9 cellular contexts compared by ENCODE assay signal in genomic region chr4:174828845-174829701, GRCh38. TPM values are rescaled to one million over a fixed set of nuclear protein-coding genes. Genes with fewer than 3 reads are reported as not detected.
DNase-seq lines count a peak whose midpoint lies in the region; ATAC-seq and TF ChIP-seq lines count a peak whose summit lies in the region.
"Had no signal": no experiment of that assay in that cellular context is flagged by ENCODE, and none has a peak within 500 bp of the region (broad histone marks: within the 10 kb centered on the region; RNA-seq: fewer than 3 reads in every experiment).

GLRA3 (minus strand) TSS chr4:174829247; CDS start chr4:174828811, 436 bp downstream.

- H3K27ac ChIP-seq in mammary epithelial cell (ENCODE audit: insufficient read depth, low read depth, low read length) (no peak within 1 kb of the TSS), thoracic aorta (no peak within 1 kb of the TSS)

- no TSS peak for BruUV-seq in mammary epithelial cell (replicated peaks; lab: Mats Ljungman, UMichigan)

- H3K27me3 ChIP-seq in NT2/D1 (ENCODE audit: insufficient read depth, insufficient read length) (no peaks in the 10 kb centered on the region), mammary epithelial cell (ENCODE audit: insufficient read depth, low read length) (no peaks in the 10 kb centered on the region), thoracic aorta (replicated peaks; ENCODE audit: insufficient read depth) (no peaks in the 10 kb centered on the region)

- in situ Hi-C loops in mammary epithelial cell (cut with MboI; ENCODE audit: low sequenced_read_pairs in 2 of 2), result no loop called here

- H3K4me3 ChIP-seq in NT2/D1 (ENCODE audit: insufficient read length, low read depth), result peak within 1 kb of the TSS; percentile 45
- H3K4me3 ChIP-seq in mammary epithelial cell (replicated peaks in 1 of 3; ENCODE audit: insufficient read depth in 1 of 3, low read depth in 2 of 3, low read length in 3 of 3), result peak within 1 kb of the TSS in 2 of 3 experiments; percentile 9 to 20
- peak within 1 kb of the TSS; percentile 51 for H3K4me3 ChIP-seq in thoracic aorta

- H3K27me3 Mint-ChIP-seq in CD14-positive monocyte (ENCODE audit: low read depth in 3 of 3), result peaks cover 6 to 20% (median 11%) of the 10 kb centered on the region in 3 donors

- H2AFZ ChIP-seq in mammary epithelial cell (ENCODE audit: low read depth, low read length), result peak within 1 kb of the TSS; percentile 71

- peak; percentile 33 for DNase-seq in CD14-positive monocyte (ENCODE audit: low spot score)
- peak; percentile 88 for DNase-seq in NT2/D1 (ENCODE audit: low read depth, low spot score)
- DNase-seq in mammary epithelial cell, result peak; percentile 17
- peak; percentile 94 for DNase-seq in left kidney (ENCODE audit: low read depth, low spot score)
- no peak for DNase-seq in thoracic aorta (ENCODE audit: low spot score)
- no peak for DNase-seq in GF-D8 (lab: John Stamatoyannopoulos, UW)

- peak within 1 kb of the TSS; percentile 1 to 48 for H3K4me3 Mint-ChIP-seq in CD14-positive monocyte

- H3K4me1 ChIP-seq in NT2/D1 (ENCODE audit: insufficient read depth, insufficient read length), result no peaks in the 10 kb centered on the region
- H3K4me1 ChIP-seq in mammary epithelial cell (ENCODE audit: insufficient read depth, low read length), result peaks cover 4% of the 10 kb centered on the region
- peaks cover 0 to 7% of the 10 kb centered on the region in 2 donors for H3K4me1 ChIP-seq in thoracic aorta (ENCODE audit: control insufficient read depth in 1 of 2, low read depth in 2 of 2)

- no peaks in the 10 kb centered on the region for H3K79me2 ChIP-seq in mammary epithelial cell (ENCODE audit: insufficient read depth, low read length)

- H3K9ac ChIP-seq in NT2/D1 (ENCODE audit: insufficient read length, low read depth) (peak within 1 kb of the TSS; percentile 6), mammary epithelial cell (ENCODE audit: insufficient read depth, low read length) (no peak within 1 kb of the TSS)

- H4K20me1 ChIP-seq in mammary epithelial cell (ENCODE audit: insufficient read depth, low read length), result no peaks in the 10 kb centered on the region

- intact Hi-C loops in CD14-positive monocyte (cut with micrococcal nuclease) (no loop called here), mammary epithelial cell (cut with micrococcal nuclease) (no loop called here)

- under 1% methylated on average over 24 of the region's 40 CpGs for whole genome bisulfite sequencing in mammary epithelial cell (ENCODE audit: low coverage, missing lambda C conversion rate)

- H3K9me3 Mint-ChIP-seq in CD14-positive monocyte, result peaks cover 0 to 12% (median 4%) of the 10 kb centered on the region in 7 donors

- CTCF ChIA-PET in mammary epithelial cell (lab: Charles Lee; ENCODE audit: low non-redundant PET), result interaction anchor here (0.8 kb wide), 1 partner anchor 1098 kb away, joined by 3 read pairs; no protein-coding TSS in a partner anchor

- TF ChIP-seq CTCF in CD14-positive monocyte (IDR thresholded peaks at IDR 0.05) (no peak), mammary epithelial cell (conservative IDR thresholded peaks at IDR 0.05 in 1 of 2, IDR thresholded peaks at IDR 0.05 in 1 of 2; ENCODE audit: extremely low read depth in 1 of 2, insufficient read depth in 1 of 2, low read depth in 1 of 2, low read length in 2 of 2) (no peak), thoracic aorta (IDR thresholded peaks at IDR 0.05) (no peak)

- no peaks in the 10 kb centered on the region for H3K36me3 ChIP-seq in NT2/D1 (ENCODE audit: insufficient read depth, insufficient read length, low read length)
- no peaks in the 10 kb centered on the region for H3K36me3 ChIP-seq in mammary epithelial cell (ENCODE audit: insufficient read depth, low read length)
- no peaks in the 10 kb centered on the region for H3K36me3 ChIP-seq in thoracic aorta

- no peak within 1 kb of the TSS for H3K27ac Mint-ChIP-seq in CD14-positive monocyte

- peak within 1 kb of the TSS; percentile 71 for H3K4me2 ChIP-seq in mammary epithelial cell (ENCODE audit: insufficient read depth, low read depth, low read length)

- H3K4me1 Mint-ChIP-seq in CD14-positive monocyte, result no peaks in the 10 kb centered on the region

- H3K36me3 Mint-ChIP-seq in CD14-positive monocyte, result no peaks in the 10 kb centered on the region

- H3K9me3 ChIP-seq in NT2/D1 (ENCODE audit: insufficient read depth, low read length), result no peaks in the 10 kb centered on the region
- H3K9me3 ChIP-seq in mammary epithelial cell (replicated peaks; ENCODE audit: insufficient read depth, low read length), result no peaks in the 10 kb centered on the region
- H3K9me3 ChIP-seq in thoracic aorta, result no peaks in the 10 kb centered on the region

- ATAC-seq in GM18909 (IDR thresholded peaks at IDR 0.05; ENCODE audit: poor library complexity, unreplicated experiment) (peak; percentile 82), HG03460 (IDR thresholded peaks at IDR 0.05; ENCODE audit: unreplicated experiment) (peak; percentile 69), thoracic aorta (ENCODE audit: insufficient number of reproducible peaks, low FRiP score, low read depth) (no peak)
- ATAC-seq: naive thymus-derived CD4-positive, alpha-beta T cell had no signal

- dilution Hi-C loops in mammary epithelial cell (cut with HindIII; ENCODE audit: low sequenced_read_pairs), result no loop called here

RNA-seq across cellular contexts. Expression of gene GLRA3, which starts in this region (rescaled TPM):
- polyA plus RNA-seq in CD14-positive monocyte (not detected), mammary epithelial cell (not detected)
- total RNA-seq in mammary epithelial cell (not detected), thoracic aorta (not detected)
- not detected for polyA minus RNA-seq in mammary epithelial cell
- total RNA-seq: naive thymus-derived CD4-positive, alpha-beta T cell had no signal
- polyA plus RNA-seq: naive thymus-derived CD4-positive, alpha-beta T cell had no signal

Comparison
In these comparisons a context has a peak if more than half of its experiments do, and no peak if none do; other contexts are left out.
1. Peak in DNase-seq in CD14-positive monocyte; RNA of the gene not detected or under 1 TPM.
2. Peak in DNase-seq, H3K4me3 ChIP-seq and H3K4me2 ChIP-seq in mammary epithelial cell; RNA of the gene not detected or under 1 TPM.
3. DNase-seq: peak in NT2/D1 (single experiment) and left kidney (single experiment); none in thoracic aorta (single experiment) and GF-D8 (single experiment).
4. Peak in every context shown above with its lines, with median percentiles within 50 percentile points of each other: H3K4me3 ChIP-seq.